2 cellular contexts compared by ENCODE assay signal in the genomic region with DNA sequence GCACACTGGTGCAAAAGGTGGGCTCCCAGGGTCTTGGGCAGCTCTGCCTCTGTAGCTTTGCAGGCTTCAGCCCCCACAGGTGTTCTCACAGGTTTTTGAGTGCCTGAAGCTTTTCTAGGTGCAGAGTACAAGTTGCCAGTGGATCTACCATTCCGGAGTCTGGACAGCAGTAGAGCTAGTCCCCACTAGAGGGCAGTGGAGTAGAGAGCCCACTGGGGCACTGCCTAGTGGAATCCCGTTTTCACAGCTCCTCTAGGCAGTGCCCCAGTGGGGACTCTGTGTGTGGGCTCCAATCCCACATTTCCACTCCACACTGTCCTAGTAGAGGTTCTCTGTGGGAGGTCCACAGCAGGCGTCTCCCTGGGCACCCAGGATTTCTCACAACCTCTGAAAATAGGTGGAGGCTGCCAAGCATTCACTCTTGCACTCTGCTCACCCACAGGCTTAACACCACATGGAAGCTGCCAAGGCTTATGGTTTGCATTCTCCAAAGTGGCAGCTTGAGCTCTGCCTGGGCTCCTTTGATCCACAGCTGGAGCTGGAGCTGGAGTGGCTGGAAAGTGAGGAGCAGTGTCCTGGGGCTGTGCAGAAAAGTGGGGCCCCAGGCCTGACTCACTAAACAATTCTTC.
TF ChIP-seq lines count a peak whose summit lies in the region.

No MANE protein-coding gene starts in this region.

TF ChIP-seq in HCT116, 20 proteins besides CTCF, POLR2A, EP300 and RAD21:
- TF ChIP-seq CBX3 (IDR thresholded peaks at IDR 0.05; ENCODE audit: low read depth): no peak
- no peak for TF ChIP-seq CEBPB (IDR thresholded peaks at IDR 0.05; ENCODE audit: low read depth)
- TF ChIP-seq ZNF274 (IDR thresholded peaks at IDR 0.05; ENCODE audit: low read depth, low read length): no peak
- no peak for TF ChIP-seq SRF (IDR thresholded peaks at IDR 0.05; ENCODE audit: low read depth)
- TF ChIP-seq FOSL1 (IDR thresholded peaks at IDR 0.05; ENCODE audit: low read depth): no peak
- no peak for TF ChIP-seq SIN3A (IDR thresholded peaks at IDR 0.05; ENCODE audit: low read depth)
- TF ChIP-seq, protein P1, sequence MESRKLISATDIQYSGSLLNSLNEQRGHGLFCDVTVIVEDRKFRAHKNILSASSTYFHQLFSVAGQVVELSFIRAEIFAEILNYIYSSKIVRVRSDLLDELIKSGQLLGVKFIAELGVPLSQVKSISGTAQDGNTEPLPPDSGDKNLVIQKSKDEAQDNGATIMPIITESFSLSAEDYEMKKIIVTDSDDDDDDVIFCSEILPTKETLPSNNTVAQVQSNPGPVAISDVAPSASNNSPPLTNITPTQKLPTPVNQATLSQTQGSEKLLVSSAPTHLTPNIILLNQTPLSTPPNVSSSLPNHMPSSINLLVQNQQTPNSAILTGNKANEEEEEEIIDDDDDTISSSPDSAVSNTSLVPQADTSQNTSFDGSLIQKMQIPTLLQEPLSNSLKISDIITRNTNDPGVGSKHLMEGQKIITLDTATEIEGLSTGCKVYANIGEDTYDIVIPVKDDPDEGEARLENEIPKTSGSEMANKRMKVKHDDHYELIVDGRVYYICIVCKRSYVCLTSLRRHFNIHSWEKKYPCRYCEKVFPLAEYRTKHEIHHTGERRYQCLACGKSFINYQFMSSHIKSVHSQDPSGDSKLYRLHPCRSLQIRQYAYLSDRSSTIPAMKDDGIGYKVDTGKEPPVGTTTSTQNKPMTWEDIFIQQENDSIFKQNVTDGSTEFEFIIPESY (IDR thresholded peaks at IDR 0.05; ENCODE audit: extremely low read depth, insufficient replicate concordance, low read length): no peak
- TF ChIP-seq YY1 (IDR thresholded peaks at IDR 0.05; ENCODE audit: extremely low read depth, insufficient replicate concordance, low read depth, low read length): no peak
- no peak for TF ChIP-seq EGR1 (IDR thresholded peaks at IDR 0.05; ENCODE audit: low read depth)
- TF ChIP-seq JUND (IDR thresholded peaks at IDR 0.05): no peak
- TF ChIP-seq, protein P2, sequence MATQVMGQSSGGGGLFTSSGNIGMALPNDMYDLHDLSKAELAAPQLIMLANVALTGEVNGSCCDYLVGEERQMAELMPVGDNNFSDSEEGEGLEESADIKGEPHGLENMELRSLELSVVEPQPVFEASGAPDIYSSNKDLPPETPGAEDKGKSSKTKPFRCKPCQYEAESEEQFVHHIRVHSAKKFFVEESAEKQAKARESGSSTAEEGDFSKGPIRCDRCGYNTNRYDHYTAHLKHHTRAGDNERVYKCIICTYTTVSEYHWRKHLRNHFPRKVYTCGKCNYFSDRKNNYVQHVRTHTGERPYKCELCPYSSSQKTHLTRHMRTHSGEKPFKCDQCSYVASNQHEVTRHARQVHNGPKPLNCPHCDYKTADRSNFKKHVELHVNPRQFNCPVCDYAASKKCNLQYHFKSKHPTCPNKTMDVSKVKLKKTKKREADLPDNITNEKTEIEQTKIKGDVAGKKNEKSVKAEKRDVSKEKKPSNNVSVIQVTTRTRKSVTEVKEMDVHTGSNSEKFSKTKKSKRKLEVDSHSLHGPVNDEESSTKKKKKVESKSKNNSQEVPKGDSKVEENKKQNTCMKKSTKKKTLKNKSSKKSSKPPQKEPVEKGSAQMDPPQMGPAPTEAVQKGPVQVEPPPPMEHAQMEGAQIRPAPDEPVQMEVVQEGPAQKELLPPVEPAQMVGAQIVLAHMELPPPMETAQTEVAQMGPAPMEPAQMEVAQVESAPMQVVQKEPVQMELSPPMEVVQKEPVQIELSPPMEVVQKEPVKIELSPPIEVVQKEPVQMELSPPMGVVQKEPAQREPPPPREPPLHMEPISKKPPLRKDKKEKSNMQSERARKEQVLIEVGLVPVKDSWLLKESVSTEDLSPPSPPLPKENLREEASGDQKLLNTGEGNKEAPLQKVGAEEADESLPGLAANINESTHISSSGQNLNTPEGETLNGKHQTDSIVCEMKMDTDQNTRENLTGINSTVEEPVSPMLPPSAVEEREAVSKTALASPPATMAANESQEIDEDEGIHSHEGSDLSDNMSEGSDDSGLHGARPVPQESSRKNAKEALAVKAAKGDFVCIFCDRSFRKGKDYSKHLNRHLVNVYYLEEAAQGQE (IDR thresholded peaks at IDR 0.05; ENCODE audit: low read depth): no peak
- TF ChIP-seq ZFX (IDR thresholded peaks at IDR 0.05): no peak
- TF ChIP-seq, protein P3, sequence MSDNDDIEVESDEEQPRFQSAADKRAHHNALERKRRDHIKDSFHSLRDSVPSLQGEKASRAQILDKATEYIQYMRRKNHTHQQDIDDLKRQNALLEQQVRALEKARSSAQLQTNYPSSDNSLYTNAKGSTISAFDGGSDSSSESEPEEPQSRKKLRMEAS (IDR thresholded peaks at IDR 0.05): no peak
- TF ChIP-seq, protein P4, sequence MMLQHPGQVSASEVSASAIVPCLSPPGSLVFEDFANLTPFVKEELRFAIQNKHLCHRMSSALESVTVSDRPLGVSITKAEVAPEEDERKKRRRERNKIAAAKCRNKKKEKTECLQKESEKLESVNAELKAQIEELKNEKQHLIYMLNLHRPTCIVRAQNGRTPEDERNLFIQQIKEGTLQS (IDR thresholded peaks at IDR 0.05): no peak

TF ChIP-seq in H1, 55 proteins besides CTCF, POLR2A, EP300 and RAD21:
- TF ChIP-seq KDM5A (IDR thresholded peaks at IDR 0.05; ENCODE audit: low read length): no peak
- no peak for TF ChIP-seq YY1 (IDR thresholded peaks at IDR 0.05; ENCODE audit: low read depth, low read length)
- no peak for TF ChIP-seq CTBP2 (IDR thresholded peaks at IDR 0.05; ENCODE audit: borderline replicate concordance, insufficient read depth, insufficient read length, low read length)
- TF ChIP-seq CBX8 (IDR thresholded peaks at IDR 0.05; ENCODE audit: borderline replicate concordance, low read depth, low read length): no peak
- TF ChIP-seq MAFK (IDR thresholded peaks at IDR 0.05; ENCODE audit: low read depth, low read length): no peak
